Comparison of ENCODE assay signal across 8 cellular contexts in the genomic region with DNA sequence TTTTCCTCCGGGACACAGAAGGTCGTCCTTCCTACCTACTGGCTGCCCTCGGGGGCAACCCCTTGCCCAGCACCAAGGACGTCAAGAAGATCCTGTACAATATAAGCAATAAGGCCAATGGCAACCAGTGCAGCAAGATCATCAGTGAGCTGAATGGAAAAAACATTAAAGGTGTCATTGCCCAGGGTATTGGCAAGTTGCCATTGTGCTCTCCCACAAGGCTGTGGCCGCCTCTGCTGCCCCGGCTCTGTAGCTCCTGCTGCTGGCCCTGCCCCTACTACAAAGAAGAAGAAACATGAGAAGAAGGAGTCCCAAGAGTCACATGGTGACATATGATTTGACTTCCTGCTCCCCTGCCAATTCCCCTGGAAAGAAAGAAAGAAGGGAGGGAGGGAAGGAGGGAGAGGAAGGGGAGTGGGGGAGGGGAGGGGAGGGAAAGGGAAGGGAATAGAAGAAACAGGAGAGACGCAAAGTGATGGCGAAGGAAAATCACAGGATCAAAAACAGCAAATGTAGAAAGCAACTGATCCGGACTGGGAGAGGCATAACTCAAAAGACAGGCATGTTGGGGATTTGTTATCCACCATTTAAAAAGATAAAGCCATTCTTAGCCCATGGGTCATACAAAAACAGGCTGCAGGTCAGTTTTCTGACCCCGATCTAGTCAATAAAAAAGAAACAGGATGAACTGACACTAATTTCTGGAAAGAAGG.
DNase-seq lines count a peak whose midpoint lies in the region; ATAC-seq and TF ChIP-seq lines count a peak whose summit lies in the region.

No MANE protein-coding gene starts in this region.

- dilution Hi-C loops in mammary epithelial cell (cut with HindIII; ENCODE audit: low sequenced_read_pairs): loop anchor here (5.0 kb wide), 3 partner anchors 54 to 354 kb away; no protein-coding TSS in a partner anchor

- ATAC-seq in naive thymus-derived CD8-positive, alpha-beta T cell: no peak
- ATAC-seq in left colon: no peak

- peak overlapping the region; percentile 91 to 99 (median 97) for H3K27ac Mint-ChIP-seq in naive thymus-derived CD8-positive, alpha-beta T cell

- peaks cover 0 to 79% (median 33%) of the 10 kb centered on the region in 9 donors for H3K9me3 Mint-ChIP-seq in naive thymus-derived CD8-positive, alpha-beta T cell

- TF ChIP-seq CTCF in mammary epithelial cell (conservative IDR thresholded peaks at IDR 0.05 in 1 of 2, IDR thresholded peaks at IDR 0.05 in 1 of 2; ENCODE audit: extremely low read depth in 1 of 2, insufficient read depth in 1 of 2, low read depth in 1 of 2, low read length in 2 of 2): no peak

- no peaks in the 10 kb centered on the region for H3K79me2 ChIP-seq in mammary epithelial cell (ENCODE audit: insufficient read depth, low read length)

- CTCF ChIA-PET in mammary epithelial cell (lab: Charles Lee; ENCODE audit: low non-redundant PET): no interaction called here

- H3K27ac ChIP-seq in mammary epithelial cell (ENCODE audit: insufficient read depth, low read depth, low read length): no peak overlapping the region

- H3K4me2 ChIP-seq in mammary epithelial cell (ENCODE audit: insufficient read depth, low read depth, low read length): no peak overlapping the region

- WGBS in mammary epithelial cell (ENCODE audit: low coverage, missing lambda C conversion rate): 35% methylated on average over 6 of the region's 10 CpGs

- H3K9me3 ChIP-seq in mammary epithelial cell (replicated peaks; ENCODE audit: insufficient read depth, low read length): no peaks in the 10 kb centered on the region

- H3K27me3 Mint-ChIP-seq in naive thymus-derived CD8-positive, alpha-beta T cell: peaks cover 0 to 1% (median 0%) of the 10 kb centered on the region in 5 donors

- no peak overlapping the region for H2AFZ ChIP-seq in mammary epithelial cell (ENCODE audit: low read depth, low read length)

- no peaks in the 10 kb centered on the region for H3K4me1 ChIP-seq in mammary epithelial cell (ENCODE audit: insufficient read depth, low read length)

- in situ Hi-C loops in mammary epithelial cell (cut with MboI; ENCODE audit: low sequenced_read_pairs in 2 of 2): no loop called here

- no peaks in the 10 kb centered on the region for H3K36me3 ChIP-seq in mammary epithelial cell (ENCODE audit: insufficient read depth, low read length)

- peak overlapping the region in 9 of 10 donors; percentile 14 to 81 (median 67) for H3K4me3 Mint-ChIP-seq in naive thymus-derived CD8-positive, alpha-beta T cell

- POLR2A ChIA-PET in naive thymus-derived CD8-positive, alpha-beta T cell (lab: Charles Lee): interaction anchor here (0.6 to 6.3 kb wide), 7 partner anchors 30 to 216 kb away, joined by 3 to 112 read pairs (median 5); partner anchors contain the start of genes AMN1 and RESF1

- peaks cover 3 to 51% (median 31%) of the 10 kb centered on the region in 3 donors for H3K36me3 Mint-ChIP-seq in naive thymus-derived CD8-positive, alpha-beta T cell

- H3K4me3 ChIP-seq in mammary epithelial cell (replicated peaks in 1 of 3; ENCODE audit: insufficient read depth in 1 of 3, low read depth in 2 of 3, low read length in 3 of 3): no peak overlapping the region

- H3K9ac ChIP-seq in mammary epithelial cell (ENCODE audit: insufficient read depth, low read length): no peak overlapping the region

- H3K4me1 Mint-ChIP-seq in naive thymus-derived CD8-positive, alpha-beta T cell: peaks cover 18 to 66% (median 55%) of the 10 kb centered on the region in 4 donors

- peak; percentile 34 for DNase-seq in stimulated activated CD4-positive, alpha-beta T cell treated with anti-CD3 and anti-CD28 coated beads, Interleukin-15, amount 100 ng/mL, for 24 hours
- no peak for DNase-seq in stimulated activated CD4-positive, alpha-beta T cell treated with anti-CD3 and anti-CD28 coated beads, Interleukin-2, amount 100 ng/mL, for 48 hours
- peak; percentile 21 for DNase-seq in NCI-H510A treated with DMSO at 0.1 percent for 48 hours (lab: John Stamatoyannopoulos, UW)
- DNase-seq in mammary epithelial cell: peak; percentile 12
- peak in 1 of 10 donors; percentile 32 for DNase-seq in naive thymus-derived CD8-positive, alpha-beta T cell
- no peak for DNase-seq in left colon
- no peak for DNase-seq in KG1 (lab: John Stamatoyannopoulos, UW)
- DNase-seq in effector CD8-positive, alpha-beta T cell (lab: John Stamatoyannopoulos, UW): no peak

- no peaks in the 10 kb centered on the region for H3K27me3 ChIP-seq in mammary epithelial cell (ENCODE audit: insufficient read depth, low read length)

- intact Hi-C loops in mammary epithelial cell (cut with micrococcal nuclease) (no loop called here), left colon (cut with DNase I, micrococcal nuclease) (no loop called here)

- BruUV-seq in mammary epithelial cell (replicated peaks; lab: Mats Ljungman, UMichigan): no TSS peak

- H4K20me1 ChIP-seq in mammary epithelial cell (ENCODE audit: insufficient read depth, low read length): no peaks in the 10 kb centered on the region

Comparison
In these comparisons a context has a peak if more than half of its experiments do, and no peak if none do; other contexts are left out.
1. DNase-seq: peak in stimulated activated CD4-positive, alpha-beta T cell treated with anti-CD3 and anti-CD28 coated beads, Interleukin-15, amount 100 ng/mL, for 24 hours (single experiment), NCI-H510A treated with DMSO at 0.1 percent for 48 hours (single experiment) and mammary epithelial cell (single experiment); none in stimulated activated CD4-positive, alpha-beta T cell treated with anti-CD3 and anti-CD28 coated beads, Interleukin-2, amount 100 ng/mL, for 48 hours (0 of 2), left colon (0 of 2), KG1 (single experiment) and effector CD8-positive, alpha-beta T cell (single experiment).